5 cellular contexts compared by ENCODE assay signal in the genomic region with DNA sequence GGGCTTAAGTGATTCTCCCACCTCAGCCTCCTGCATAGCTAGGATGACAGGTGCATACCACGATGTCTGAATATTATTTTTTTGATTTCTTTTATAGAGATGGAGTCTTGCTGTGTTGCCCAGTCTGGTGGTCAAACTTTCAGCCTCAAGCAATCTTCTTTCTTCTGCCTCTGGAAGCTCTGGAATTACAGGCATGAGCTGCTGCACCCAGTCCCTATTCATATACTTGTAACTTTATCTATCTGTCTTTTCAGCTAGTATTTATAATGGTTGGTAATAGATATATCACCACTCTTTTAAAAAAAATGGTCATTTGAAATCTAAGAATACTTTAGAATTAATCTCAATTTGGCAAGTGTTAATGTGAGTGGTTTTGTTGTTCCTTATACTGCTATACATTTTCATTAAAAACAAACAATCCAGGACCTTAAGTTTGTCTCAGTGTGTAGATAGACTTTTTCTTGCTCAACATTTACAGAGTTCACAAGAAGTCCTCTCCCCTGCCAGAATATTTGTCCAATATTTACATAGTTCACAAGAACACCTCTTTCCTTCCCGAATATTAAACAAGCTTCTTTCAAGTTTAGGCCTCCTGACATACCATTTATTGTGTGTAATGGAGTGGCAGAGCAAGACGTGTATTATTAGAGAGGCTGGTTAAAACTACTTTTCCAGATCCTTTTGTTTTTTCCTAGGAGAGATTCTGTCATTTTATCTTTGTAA.
"Had no signal": no experiment of that assay in that cellular context is flagged by ENCODE, and none has a peak within 500 bp of the region (broad histone marks: within the 10 kb centered on the region; RNA-seq: fewer than 3 reads in every experiment).

No MANE protein-coding gene starts in this region.

- DNase-seq: H9, HCEC 1CT had no signal

- H3K27ac ChIP-seq: HL-60 had no signal

- ATAC-seq: GM23338, HepG2 had no signal

- H3K4me3 ChIP-seq: GM23338 had no signal
